14 cellular contexts compared by ENCODE assay signal in genomic region chr20:38085031-38085430, GRCh38. TPM values are rescaled to one million over a fixed set of nuclear protein-coding genes. Genes with fewer than 3 reads are reported as not detected.
A peak's percentile ranks its signal among the peaks of the same experiment; 100 is the strongest.
DNase-seq lines count a peak whose midpoint lies in the region; ATAC-seq and TF ChIP-seq lines count a peak whose summit lies in the region.
"Had no signal": no experiment of that assay in that cellular context is flagged by ENCODE, and none has a peak within 500 bp of the region (broad histone marks: within the 10 kb centered on the region; RNA-seq: fewer than 3 reads in every experiment).

No MANE protein-coding gene starts in this region.

- peak overlapping the region; percentile 35 for H3K9ac ChIP-seq in mucosa of stomach (ENCODE audit: low read length)

- no peak for TF ChIP-seq CTCF in esophagus squamous epithelium (IDR thresholded peaks at IDR 0.05)
- TF ChIP-seq CTCF in transverse colon (IDR thresholded peaks at IDR 0.05), result no peak

- H3K4me1 ChIP-seq in esophagus squamous epithelium (peaks cover 0 to 39% (median 0%) of the 10 kb centered on the region in 3 donors), mucosa of stomach (ENCODE audit: control insufficient read depth, insufficient read depth, low read length) (peaks cover 9% of the 10 kb centered on the region), transverse colon (peaks cover 3 to 32% (median 12%) of the 10 kb centered on the region in 4 donors)

- H3K4me1 Mint-ChIP-seq in activated CD8-positive, alpha-beta memory T cell treated with anti-CD3 and anti-CD28 coated beads, Interleukin-2, amount 10 ng/mL, durations not matched to agents 7 days and 5 days, result no peaks in the 10 kb centered on the region
- H3K4me1 Mint-ChIP-seq: GM23338 had no signal

- intact Hi-C loops in esophagus squamous epithelium (cut with DNase I), result no loop called here
- intact Hi-C loops in transverse colon (cut with DNase I; ENCODE audit: low total_unique reads), result no loop called here

- H3K27me3 ChIP-seq in esophagus squamous epithelium (no peaks in the 10 kb centered on the region), mucosa of stomach (ENCODE audit: control insufficient read depth, insufficient read depth, low read length) (no peaks in the 10 kb centered on the region), transverse colon (no peaks in the 10 kb centered on the region)

- no peak for DNase-seq in activated CD8-positive, alpha-beta memory T cell treated with anti-CD3 and anti-CD28 coated beads, Interleukin-2, amount 10 ng/mL, durations not matched to agents 7 days and 5 days
- DNase-seq in activated CD8-positive, alpha-beta memory T cell treated with anti-CD3 and anti-CD28 coated beads, Interleukin-2, amount 50 U/mL, for 48 hours, result no peak
- DNase-seq in esophagus squamous epithelium (lab: John Stamatoyannopoulos, UW), result no peak
- DNase-seq in transverse colon, result no peak
- no peak for DNase-seq in NCI-H82 treated with DMSO at 0.1 percent for 48 hours (lab: John Stamatoyannopoulos, UW; ENCODE audit: unreplicated experiment)
- no peak for DNase-seq in kidney glomerular epithelial cell (lab: John Stamatoyannopoulos, UW)
- DNase-seq: activated T-cell treated with anti-CD3 and anti-CD28 coated beads, Interleukin-2, amount 50 U/mL, for 1 hour; effector CD4-positive, alpha-beta T cell; foreskin melanocyte; Kasumi-1; NCI-H2029 had no signal

- peaks cover 35% of the 10 kb centered on the region for H3K36me3 Mint-ChIP-seq in activated CD8-positive, alpha-beta memory T cell treated with anti-CD3 and anti-CD28 coated beads, Interleukin-2, amount 10 ng/mL, durations not matched to agents 7 days and 5 days

- peak overlapping the region; percentile 20 for H3K27ac Mint-ChIP-seq in activated CD8-positive, alpha-beta memory T cell treated with anti-CD3 and anti-CD28 coated beads, Interleukin-2, amount 10 ng/mL, durations not matched to agents 7 days and 5 days
- H3K27ac Mint-ChIP-seq: GM23338 had no signal

- no peak for TF ChIP-seq EP300 in transverse colon (IDR thresholded peaks at IDR 0.05; ENCODE audit: low read depth)

- H3K36me3 ChIP-seq in esophagus squamous epithelium (peaks cover 7 to 91% (median 9%) of the 10 kb centered on the region in 3 donors), mucosa of stomach (ENCODE audit: control insufficient read depth, insufficient read depth, low read length) (no peaks in the 10 kb centered on the region), transverse colon (peaks cover 0 to 20% (median 8%) of the 10 kb centered on the region in 4 donors)

- WGBS in esophagus squamous epithelium, 2 donors, result 64 to 88% methylated on average over 7 to 9 of the region's 9 CpGs
- whole genome bisulfite sequencing in transverse colon (ENCODE audit: low coverage in 1 of 2), 2 donors, result 77% methylated on average over 9 of the region's 9 CpGs; no CpG with 5 or more reads in 1 of the 2 donors

- H3K9me3 Mint-ChIP-seq in activated CD8-positive, alpha-beta memory T cell treated with anti-CD3 and anti-CD28 coated beads, Interleukin-2, amount 10 ng/mL, durations not matched to agents 7 days and 5 days (ENCODE audit: low read depth), result no peaks in the 10 kb centered on the region
- H3K9me3 Mint-ChIP-seq: GM23338 had no signal

- in situ Hi-C loops in transverse colon (cut with MboI; ENCODE audit: low pct_ligation_motif_present in 1 of 4, low pct_unique_long_range_greater_than_20kb in 1 of 4, low sequenced_read_pairs in 3 of 4), result no loop called here

- H3K27ac ChIP-seq in esophagus squamous epithelium (peak overlapping the region in 3 of 4 donors; percentile 59 to 77 (median 73)), transverse colon (peak overlapping the region; percentile 66 to 83 (median 79))

- no peak overlapping the region for H3K4me3 Mint-ChIP-seq in activated CD8-positive, alpha-beta memory T cell treated with anti-CD3 and anti-CD28 coated beads, Interleukin-2, amount 10 ng/mL, durations not matched to agents 7 days and 5 days
- H3K4me3 Mint-ChIP-seq: GM23338 had no signal

- H3K9me3 ChIP-seq in esophagus squamous epithelium, result no peaks in the 10 kb centered on the region
- no peaks in the 10 kb centered on the region for H3K9me3 ChIP-seq in mucosa of stomach (ENCODE audit: control insufficient read depth, low read length)
- H3K9me3 ChIP-seq in transverse colon, result no peaks in the 10 kb centered on the region

- CTCF ChIA-PET in activated CD8-positive, alpha-beta memory T cell treated with anti-CD3 and anti-CD28 coated beads, Interleukin-2, amount 10 ng/mL, durations not matched to agents 7 days and 5 days (lab: Charles Lee), result interaction anchor here (1.0 to 2.4 kb wide), 2 partner anchors 12 to 136 kb away, joined by 3 to 8 read pairs; no protein-coding TSS in a partner anchor

- TF ChIP-seq POLR2A in esophagus squamous epithelium (IDR thresholded peaks at IDR 0.05), result no peak
- no peak for TF ChIP-seq POLR2A in transverse colon (IDR thresholded peaks at IDR 0.05)

- H3K4me3 ChIP-seq in esophagus squamous epithelium (no peak overlapping the region), mucosa of stomach (ENCODE audit: low read length) (no peak overlapping the region), transverse colon (no peak overlapping the region)
- H3K4me3 ChIP-seq: GM23338 had no signal

- no peak for ATAC-seq in activated CD8-positive, alpha-beta memory T cell treated with anti-CD3 and anti-CD28 coated beads, Interleukin-2, amount 10 ng/mL, durations not matched to agents 7 days and 5 days
- no peak for ATAC-seq in HG03135 (IDR thresholded peaks at IDR 0.05; ENCODE audit: unreplicated experiment)
- ATAC-seq: GM23338 had no signal

- H3K27me3 Mint-ChIP-seq in activated CD8-positive, alpha-beta memory T cell treated with anti-CD3 and anti-CD28 coated beads, Interleukin-2, amount 10 ng/mL, durations not matched to agents 7 days and 5 days, result no peaks in the 10 kb centered on the region

RNA-seq across cellular contexts. Expression of gene RPRD1B, which starts 51.5 kb away (rescaled TPM):
- 10 to 100 TPM; 34.1 to 37.4 TPM for total RNA-seq in activated CD8-positive, alpha-beta memory T cell treated with anti-CD3 and anti-CD28 coated beads, Interleukin-2, amount 10 ng/mL, durations not matched to agents 7 days and 5 days
- 10 to 100 TPM; 15.2 to 25.9 (median 23.6) TPM for total RNA-seq in esophagus squamous epithelium
- 10 to 100 TPM; 16.5 to 35.9 (median 21.0) TPM for total RNA-seq in transverse colon

RNA-seq across cellular contexts. Expression of gene TTI1, which starts 51.8 kb away (rescaled TPM):
- total RNA-seq in activated CD8-positive, alpha-beta memory T cell treated with anti-CD3 and anti-CD28 coated beads, Interleukin-2, amount 10 ng/mL, durations not matched to agents 7 days and 5 days, result 10 to 100 TPM; 34.7 to 35.0 TPM
- 10 to 100 TPM in 3 of 4 donors, 1 to 10 TPM in 1; 5.1 to 14.7 (median 10.5) TPM for total RNA-seq in esophagus squamous epithelium
- 10 to 100 TPM in 2 of 4 donors, 1 to 10 TPM in 2; 4.5 to 19.5 (median 9.4) TPM for total RNA-seq in transverse colon
